9 cellular contexts compared by ENCODE assay signal in genomic region chr12:66502911-66503310, GRCh38.
"Had no signal": no experiment of that assay in that cellular context is flagged by ENCODE, and none has a peak within 500 bp of the region (broad histone marks: within the 10 kb centered on the region; RNA-seq: fewer than 3 reads in every experiment).

No MANE protein-coding gene starts in this region.

- H3K4me3 ChIP-seq: GM23248, K562 had no signal

- H2AFZ ChIP-seq: GM23248 had no signal

- H3K4me3 Mint-ChIP-seq: H9 had no signal

- DNase-seq: GM23248, GOT3, H9, HCEC 1CT, IMR-90, KG1 had no signal

- H3K9ac ChIP-seq: GM23248 had no signal

- FAIRE-seq: H54, HTR-8/SVneo, K562 had no signal

- H3K27ac ChIP-seq: GM23248 had no signal

- H3K9me3 Mint-ChIP-seq: H9 had no signal
